ENCODE assay signal across 18 cellular contexts in the genomic region with DNA sequence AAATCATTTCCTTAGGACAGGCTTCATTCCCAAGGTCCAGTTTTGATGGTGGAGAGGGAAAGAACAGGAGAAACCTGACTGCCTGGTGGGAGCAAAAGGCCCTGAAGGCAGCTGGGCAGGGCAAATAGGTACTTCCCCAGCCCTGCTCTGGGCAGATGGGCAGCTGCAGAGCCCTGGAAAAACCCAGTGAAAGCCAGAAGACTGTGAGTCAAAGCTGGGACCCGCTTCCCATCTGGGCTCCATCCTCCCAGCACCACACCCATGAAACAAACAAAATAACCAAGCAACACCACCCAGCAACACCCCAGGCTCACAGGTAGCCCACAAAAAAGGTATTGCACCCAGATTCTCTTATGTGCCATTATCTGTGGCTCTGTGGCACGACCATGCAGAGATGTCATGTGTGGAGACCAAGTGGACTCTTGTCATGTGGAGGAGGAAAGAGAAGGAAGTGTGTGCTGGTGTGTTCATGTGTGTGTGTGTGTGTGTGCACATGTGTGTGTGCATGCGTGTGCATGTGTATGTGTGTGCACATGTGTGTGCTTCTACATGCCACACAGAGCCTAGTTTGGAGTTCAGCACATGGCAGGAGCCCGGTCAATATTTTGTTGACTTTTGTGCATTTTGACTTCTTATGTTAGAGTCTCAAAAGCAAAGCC. TPM values are rescaled to one million over a fixed set of nuclear protein-coding genes. Genes with fewer than 3 reads are reported as not detected.
"Had no signal": no experiment of that assay in that cellular context is flagged by ENCODE, and none has a peak within 500 bp of the region (broad histone marks: within the 10 kb centered on the region; RNA-seq: fewer than 3 reads in every experiment).

No MANE protein-coding gene starts in this region.

- H3K9me3 Mint-ChIP-seq: activated T-cell treated with anti-CD3 and anti-CD28 coated beads, Interleukin-2, amount 50 U/mL, for 72 hours; mesothelial cell of epicardium; naive thymus-derived CD8-positive, alpha-beta T cell had no signal

- H3K27ac Mint-ChIP-seq: activated T-cell treated with anti-CD3 and anti-CD28 coated beads, Interleukin-2, amount 50 U/mL, for 72 hours; mesothelial cell of epicardium; naive thymus-derived CD8-positive, alpha-beta T cell; progenitor cell of endocrine pancreas had no signal

- H3K4me3 Mint-ChIP-seq: activated T-cell treated with anti-CD3 and anti-CD28 coated beads, Interleukin-2, amount 50 U/mL, for 72 hours; mesothelial cell of epicardium; naive thymus-derived CD8-positive, alpha-beta T cell had no signal

- H3K9me3 ChIP-seq: breast epithelium, gastroesophageal sphincter, suprapubic skin, upper lobe of right lung had no signal

- H3K4me1 ChIP-seq: breast epithelium, gastroesophageal sphincter had no signal

- DNase-seq: activated T-cell treated with anti-CD3 and anti-CD28 coated beads, Interleukin-2, amount 50 U/mL, for 72 hours; aorta; naive thymus-derived CD8-positive, alpha-beta T cell; nucleus accumbens; stimulated activated naive CD8-positive, alpha-beta T cell treated with anti-CD3 and anti-CD28 coated beads, Interleukin-15, Interleukin-2, amounts not matched to agents 100 U/mL and 50 U/mL, for 24 hours; T-helper 2 cell; upper lobe of right lung had no signal

- H3K27ac ChIP-seq: breast epithelium, gastroesophageal sphincter, suprapubic skin, upper lobe of right lung had no signal

- H3K36me3 Mint-ChIP-seq: mesothelial cell of epicardium; naive thymus-derived CD8-positive, alpha-beta T cell had no signal

- H3K27me3 ChIP-seq: breast epithelium, upper lobe of right lung had no signal

- ATAC-seq: activated T-cell treated with anti-CD3 and anti-CD28 coated beads, Interleukin-2, amount 50 U/mL, for 72 hours; gastroesophageal sphincter; naive thymus-derived CD8-positive, alpha-beta T cell; sciatic nerve; stimulated activated naive CD8-positive, alpha-beta T cell treated with anti-CD3 and anti-CD28 coated beads, Interleukin-15, Interleukin-2, amounts not matched to agents 100 U/mL and 50 U/mL, for 24 hours; upper lobe of right lung had no signal

- H3K27me3 Mint-ChIP-seq: progenitor cell of endocrine pancreas had no signal

- H3K4me3 ChIP-seq: breast epithelium, gastroesophageal sphincter, suprapubic skin, upper lobe of right lung had no signal

- H3K36me3 ChIP-seq: breast epithelium, gastroesophageal sphincter, suprapubic skin, upper lobe of right lung had no signal

RNA-seq across cellular contexts. Expression of a gene that starts 9.8 kb away (rescaled TPM):
- total RNA-seq: activated T-cell treated with anti-CD3 and anti-CD28 coated beads, Interleukin-2, amount 50 U/mL, for 72 hours; aorta; chondrocyte; endothelial cell of umbilical vein; fibroblast of lung; gastroesophageal sphincter; lower leg skin; mesothelial cell of epicardium; naive thymus-derived CD8-positive, alpha-beta T cell; sciatic nerve; suprapubic skin; upper lobe of right lung had no signal
- polyA plus RNA-seq: fibroblast of lung; keratinocyte; naive thymus-derived CD8-positive, alpha-beta T cell had no signal
